14 cellular contexts compared by ENCODE assay signal in the genomic region with DNA sequence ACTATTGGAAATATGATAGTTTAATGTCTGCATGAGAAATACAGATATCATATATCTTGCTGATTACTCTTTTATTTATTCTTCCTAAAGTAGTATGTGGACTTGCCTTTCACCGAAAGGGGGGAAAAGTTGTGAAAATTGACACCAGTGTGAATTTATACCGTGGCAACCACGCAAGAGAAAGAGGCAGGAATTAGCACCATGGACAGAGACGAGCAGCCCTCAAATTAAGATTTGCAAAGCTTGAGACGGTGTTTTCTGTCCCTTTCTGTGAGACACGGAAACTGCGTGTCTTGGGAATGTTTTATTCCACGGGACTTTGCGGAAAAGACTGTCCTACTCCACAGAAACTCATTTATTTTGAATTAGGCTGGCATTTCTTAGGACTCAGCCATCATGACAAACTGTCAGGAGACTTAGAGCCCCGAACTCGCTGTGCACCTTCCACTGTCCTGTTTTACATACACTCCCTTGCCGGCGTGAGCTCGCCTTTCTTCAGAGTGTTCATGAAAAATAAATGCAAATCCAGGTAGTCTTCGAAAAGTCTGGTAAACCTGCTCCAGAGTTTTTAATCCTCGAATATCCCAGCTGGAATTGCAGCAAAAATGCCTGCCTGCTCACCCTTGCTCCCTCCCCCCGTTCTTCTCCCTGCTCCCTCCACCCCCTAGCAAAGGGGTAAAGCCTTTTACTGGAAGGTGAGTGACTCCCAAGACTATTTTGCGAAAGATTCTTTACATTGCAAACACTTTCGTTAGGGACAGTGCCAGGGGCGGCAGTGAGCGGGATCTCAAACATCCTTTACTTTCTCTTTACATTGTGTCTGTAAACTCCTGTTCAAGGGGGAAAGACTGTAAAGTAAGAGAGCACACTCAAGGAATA. TPM values are rescaled to one million over a fixed set of nuclear protein-coding genes. Genes with fewer than 3 reads are reported as not detected.
DNase-seq lines count a peak whose midpoint lies in the region; ATAC-seq and TF ChIP-seq lines count a peak whose summit lies in the region.
"Had no signal": no experiment of that assay in that cellular context is flagged by ENCODE, and none has a peak within 500 bp of the region (broad histone marks: within the 10 kb centered on the region; RNA-seq: fewer than 3 reads in every experiment).

No MANE protein-coding gene starts in this region.

- H3K9me3 ChIP-seq in HCT116 (ENCODE audit: control insufficient read depth in 1 of 2, insufficient read depth in 1 of 2, low read depth in 1 of 2, low read length in 2 of 2): peaks cover 4 to 7% of the 10 kb centered on the region in 2 experiments; a peak in 2 of 4 replicates
- H3K9me3 ChIP-seq: adrenal gland, esophagus squamous epithelium had no signal

- DNase-seq in HCT116 (ENCODE audit: low read depth, low spot score) (no peak), fibroblast of mammary gland (ENCODE audit: low read depth) (peak; percentile 20), neural crest cell (ENCODE audit: low read depth, low spot score) (peak; percentile 46), left cardiac atrium (no peak), mucosa of gallbladder (ENCODE audit: low spot score) (no peak), 8988T (no peak)
- DNase-seq: activated CD8-positive, alpha-beta memory T cell treated with anti-CD3 and anti-CD28 coated beads, Interleukin-2, amount 10 ng/mL, durations not matched to agents 7 days and 5 days; adrenal gland; esophagus squamous epithelium had no signal

- ATAC-seq in HCT116 (no peak), HG03571 (IDR thresholded peaks at IDR 0.05; ENCODE audit: unreplicated experiment) (no peak), left cardiac atrium (no peak)
- ATAC-seq: activated CD8-positive, alpha-beta memory T cell treated with anti-CD3 and anti-CD28 coated beads, Interleukin-2, amount 10 ng/mL, durations not matched to agents 7 days and 5 days had no signal

- H3K27ac ChIP-seq in HCT116 (ENCODE audit: low read depth, low read length): no peak overlapping the region
- H3K27ac ChIP-seq: adrenal gland, esophagus squamous epithelium, KMS-11 had no signal

- H3K4me2 ChIP-seq in HCT116 (ENCODE audit: low read length): no peak overlapping the region
- H3K4me2 ChIP-seq: KMS-11 had no signal

- RAD21 ChIA-PET in HCT116 (lab: Charles Lee; ENCODE audit: low non-redundant PET in 1 of 2, low total read pairs in 2 of 2, uncharacterized antibody in 2 of 2, unreplicated experiment in 2 of 2): no interaction called here

- H3K79me2 ChIP-seq in HCT116 (ENCODE audit: insufficient read depth, low read length): no peaks in the 10 kb centered on the region

- H3K36me3 Mint-ChIP-seq in neural crest cell (ENCODE audit: low read depth): no peaks in the 10 kb centered on the region
- H3K36me3 Mint-ChIP-seq: activated CD8-positive, alpha-beta memory T cell treated with anti-CD3 and anti-CD28 coated beads, Interleukin-2, amount 10 ng/mL, durations not matched to agents 7 days and 5 days had no signal

- POLR2A ChIA-PET in HCT116 (lab: Charles Lee): no interaction called here

- no peaks in the 10 kb centered on the region for H4K20me1 ChIP-seq in HCT116 (ENCODE audit: insufficient read depth)

- CTCF ChIA-PET in HCT116 (lab: Charles Lee): no interaction called here

- H3K9me2 ChIP-seq in HCT116 (ENCODE audit: insufficient read depth): no peaks in the 10 kb centered on the region

- H3K9ac ChIP-seq in HCT116 (ENCODE audit: low read length): no peak overlapping the region
- H3K9ac ChIP-seq: KMS-11 had no signal

- no peaks in the 10 kb centered on the region for H3K36me3 ChIP-seq in HCT116 (ENCODE audit: control insufficient read depth in 1 of 2, insufficient read depth in 2 of 2, low read length in 2 of 2)
- H3K36me3 ChIP-seq: adrenal gland, esophagus squamous epithelium had no signal

- TF ChIP-seq POLR2A in HCT116 (IDR thresholded peaks at IDR 0.05; ENCODE audit: borderline replicate concordance, extremely low read depth, insufficient read depth, insufficient read length): no peak

- H3K4me3 Mint-ChIP-seq in neural crest cell: peak overlapping the region; percentile 31
- H3K4me3 Mint-ChIP-seq: activated CD8-positive, alpha-beta memory T cell treated with anti-CD3 and anti-CD28 coated beads, Interleukin-2, amount 10 ng/mL, durations not matched to agents 7 days and 5 days had no signal

- no peaks in the 10 kb centered on the region for H3K4me1 ChIP-seq in HCT116 (ENCODE audit: control insufficient read depth in 1 of 2, insufficient read depth in 2 of 2, low read length in 2 of 2)

- H3K4me3 ChIP-seq in HCT116 (replicated peaks in 1 of 2; ENCODE audit: low read depth in 1 of 2, low read length in 2 of 2): no peak overlapping the region
- H3K4me3 ChIP-seq in fibroblast of mammary gland (ENCODE audit: control insufficient read depth, low read depth, low read length): no peak overlapping the region
- H3K4me3 ChIP-seq: adrenal gland, esophagus squamous epithelium had no signal

- H2AFZ ChIP-seq in HCT116 (ENCODE audit: low read depth, low read length, poor library complexity, severe bottlenecking): no peak overlapping the region

- no peaks in the 10 kb centered on the region for H3K27me3 ChIP-seq in HCT116 (ENCODE audit: insufficient read depth, low read length)

- no peaks in the 10 kb centered on the region for H3K9me3 Mint-ChIP-seq in neural crest cell

- no peak for TF ChIP-seq RAD21 in HCT116 (IDR thresholded peaks at IDR 0.05; ENCODE audit: low read depth)

- H3K27ac Mint-ChIP-seq in neural crest cell (ENCODE audit: unreplicated experiment): no peak overlapping the region
- H3K27ac Mint-ChIP-seq: activated CD8-positive, alpha-beta memory T cell treated with anti-CD3 and anti-CD28 coated beads, Interleukin-2, amount 10 ng/mL, durations not matched to agents 7 days and 5 days had no signal

- H3K4me1 Mint-ChIP-seq in neural crest cell: peaks cover 27% of the 10 kb centered on the region
- H3K4me1 Mint-ChIP-seq: activated CD8-positive, alpha-beta memory T cell treated with anti-CD3 and anti-CD28 coated beads, Interleukin-2, amount 10 ng/mL, durations not matched to agents 7 days and 5 days had no signal

- intact Hi-C loops in HCT116 (cut with micrococcal nuclease) (no loop called here), left cardiac atrium (cut with DNase I) (no loop called here)

- BruUV-seq in HCT116 (replicated peaks; lab: Mats Ljungman, UMichigan): no TSS peak

- H3K27me3 Mint-ChIP-seq in neural crest cell (ENCODE audit: low read depth): peaks cover 48% of the 10 kb centered on the region

- TF ChIP-seq CTCF in HCT116 (IDR thresholded peaks at IDR 0.05 in 2 of 3, conservative IDR thresholded peaks at IDR 0.05 in 1 of 3; ENCODE audit: borderline replicate concordance in 1 of 3, insufficient read depth in 1 of 3, low read depth in 2 of 3, low read length in 2 of 3) (no peak), fibroblast of mammary gland (conservative IDR thresholded peaks at IDR 0.05; ENCODE audit: control insufficient read depth, insufficient read depth, low read depth, low read length) (no peak), neural crest cell (conservative IDR thresholded peaks at IDR 0.05) (no peak)

TF ChIP-seq in PFSK-1, 5 proteins besides CTCF, POLR2A, EP300 and RAD21:
- TF ChIP-seq REST (IDR thresholded peaks at IDR 0.05; ENCODE audit: insufficient read depth in 1 of 2, low read depth in 2 of 2, low read length in 2 of 2) (peak; percentile 82 to 96), TAF1 (IDR thresholded peaks at IDR 0.05; ENCODE audit: borderline replicate concordance, insufficient read depth, low read length) (no peak)

RNA-seq across cellular contexts. Expression of gene ELAVL2, which starts 3.8 kb away (rescaled TPM):
- total RNA-seq in HCT116 (2021; ENCODE audit: unreplicated experiment) (not detected), neural crest cell (26.0 and 31.3 TPM in 2 replicates), left cardiac atrium (not detected), mucosa of gallbladder (0.23 TPM)
- not detected in 2 replicates for polyA plus RNA-seq in HCT116 (2012)
- polyA plus RNA-seq in PFSK-1 (2012; ENCODE audit: insufficient read length, low read depth): not detected
- total RNA-seq: activated CD8-positive, alpha-beta memory T cell treated with anti-CD3 and anti-CD28 coated beads, Interleukin-2, amount 10 ng/mL, durations not matched to agents 7 days and 5 days; mononuclear cell; T-helper 1 cell treated with Interleukin-12 subunit alpha and Interleukin-12 subunit beta and Interleukin-4 antibody, amounts not matched to agents 30 ng/mL and 1 ng/mL, for 36 hours had no signal

Comparison
In these comparisons a context has a peak if more than half of its experiments do, and no peak if none do; other contexts are left out.
1. DNase-seq: peak in fibroblast of mammary gland (single experiment) and neural crest cell (single experiment); none in HCT116 (single experiment), left cardiac atrium (single experiment), mucosa of gallbladder (single experiment) and 8988T (single experiment).
2. RNA of gene ELAVL2, which starts 3.8 kb away (total RNA-seq): 26.0 to 31.3 TPM in neural crest cell; 0.23 TPM in mucosa of gallbladder (single experiment), not detected in left cardiac atrium and not detected in HCT116 (single experiment); every median in the first group is over 10 times any median in the second.